Comparison of ENCODE assay signal across 8 cellular contexts in genomic region chr15:75029378-75030022, GRCh38. TPM values are rescaled to one million over a fixed set of nuclear protein-coding genes. Genes with fewer than 3 reads are reported as not detected.
DNase-seq lines count a peak whose midpoint lies in the region; ATAC-seq and TF ChIP-seq lines count a peak whose summit lies in the region.

No MANE protein-coding gene starts in this region.

- ATAC-seq in HG02763 (IDR thresholded peaks at IDR 0.05; ENCODE audit: unreplicated experiment) (peak; percentile 48), HG03565 (IDR thresholded peaks at IDR 0.05; ENCODE audit: unreplicated experiment) (no peak)

- no peak overlapping the region for H3K4me3 ChIP-seq in kidney epithelial cell (ENCODE audit: low read depth, low read length)

- no peaks in the 10 kb centered on the region for H3K27me3 ChIP-seq in kidney epithelial cell (ENCODE audit: control insufficient read depth, insufficient read depth, low read length)

- DNase-seq in DMS153 treated with DMSO at 0.1 percent for 48 hours (lab: John Stamatoyannopoulos, UW; ENCODE audit: unreplicated experiment) (peak; percentile 20), NCI-H446 (lab: John Stamatoyannopoulos, UW) (peak; percentile 73 to 88), kidney epithelial cell (ENCODE audit: low read depth) (no peak)
- DNase-seq in activated CD4-positive, alpha-beta T cell treated with anti-CD3 and anti-CD28 coated beads for 24 hours (ENCODE audit: low read depth in 2 of 2), result peak; percentile 78 to 88
- DNase-seq in central memory CD4-positive, alpha-beta T cell, result peak; percentile 74
- peak; percentile 92 for DNase-seq in stimulated activated CD4-positive, alpha-beta T cell treated with anti-CD3 and anti-CD28 coated beads, Interleukin-15, amount 100 ng/mL, for 24 hours

- H3K36me3 ChIP-seq in kidney epithelial cell (ENCODE audit: control insufficient read depth, insufficient read depth, low read length), result no peaks in the 10 kb centered on the region

- TF ChIP-seq CTCF in kidney epithelial cell (IDR thresholded peaks at IDR 0.05; ENCODE audit: insufficient read depth, low read length, poor library complexity, severe bottlenecking), result peak; percentile 88

RNA-seq across cellular contexts. Expression of gene PPCDC, which starts 6.1 kb away (rescaled TPM):
- total RNA-seq in kidney epithelial cell, result 20.1 and 25.9 TPM in 2 replicates

RNA-seq across cellular contexts. Expression of gene SCAMP5, which starts 34.1 kb away (rescaled TPM):
- total RNA-seq in kidney epithelial cell, result 13.9 and 15.4 TPM in 2 replicates
